1 cellular context compared by ENCODE assay signal in the genomic region with DNA sequence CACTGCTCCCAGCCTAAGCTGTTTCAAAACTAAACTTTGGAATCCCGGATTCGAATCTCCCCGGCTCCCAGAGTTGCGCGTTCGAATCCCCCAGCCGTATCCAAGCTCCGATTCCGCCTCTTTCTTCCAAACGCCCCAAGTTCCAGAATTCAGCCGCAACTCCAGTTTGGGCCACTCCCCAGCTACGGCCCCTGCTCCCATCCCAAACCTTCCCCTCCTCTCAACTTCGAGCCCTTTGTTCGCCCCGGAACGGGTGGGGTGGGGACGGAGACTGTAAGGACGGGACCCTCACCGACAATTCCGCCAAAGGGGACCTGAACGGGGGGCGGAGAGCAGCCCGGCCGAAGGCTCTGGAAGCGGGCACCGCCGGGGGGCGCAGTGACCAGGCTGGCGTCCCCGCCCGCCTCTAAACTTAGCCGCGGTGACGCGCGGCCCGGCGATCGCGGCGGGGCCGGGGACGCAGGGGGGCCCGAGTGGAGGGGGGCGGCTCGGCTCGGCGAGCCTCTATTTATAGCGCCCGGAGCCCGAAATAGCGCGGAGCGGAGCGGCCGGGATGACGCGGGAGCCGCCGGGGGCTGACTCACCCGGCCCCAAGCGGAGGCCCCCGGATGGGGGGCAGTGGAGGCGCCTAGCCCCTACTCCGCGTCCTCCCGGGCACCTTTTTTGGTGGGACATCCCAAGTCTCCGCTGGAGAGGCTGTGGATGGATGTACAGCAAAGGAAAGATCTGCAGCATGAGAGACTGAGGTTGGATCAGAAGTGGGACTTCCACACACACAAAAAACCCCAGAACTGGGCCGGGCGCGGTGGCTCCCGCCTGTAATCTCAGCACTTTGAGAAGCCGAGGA.
TF ChIP-seq lines count a peak whose summit lies in the region.

No MANE protein-coding gene starts in this region.

TF ChIP-seq in HEK293, 187 proteins besides CTCF, POLR2A, EP300 and RAD21 (continued from another document):
- TF ChIP-seq ZNF777 (tag by site-specific recombination; IDR thresholded peaks at IDR 0.05; ENCODE audit: borderline replicate concordance) (0 out of 2 replicates have a peak, but pooled peaks have one; percentile 21), ZNF596 (tag by site-specific recombination; IDR thresholded peaks at IDR 0.05) (no peak), MYNN (tag by site-specific recombination; IDR thresholded peaks at IDR 0.05; ENCODE audit: borderline replicate concordance) (no peak), ZNF280D (tag by site-specific recombination; IDR thresholded peaks at IDR 0.05) (peak; percentile 88), ZBTB8A (tag by site-specific recombination; IDR thresholded peaks at IDR 0.05) (peak; percentile 94), ZNF157 (tag by site-specific recombination; IDR thresholded peaks at IDR 0.05) (no peak), ZNF423 (tag by site-specific recombination; IDR thresholded peaks at IDR 0.05) (no peak), ZNF513 (tag by site-specific recombination; IDR thresholded peaks at IDR 0.05) (no peak), HIC1 (tag by site-specific recombination; IDR thresholded peaks at IDR 0.05) (no peak)
- TF ChIP-seq, protein P1, sequence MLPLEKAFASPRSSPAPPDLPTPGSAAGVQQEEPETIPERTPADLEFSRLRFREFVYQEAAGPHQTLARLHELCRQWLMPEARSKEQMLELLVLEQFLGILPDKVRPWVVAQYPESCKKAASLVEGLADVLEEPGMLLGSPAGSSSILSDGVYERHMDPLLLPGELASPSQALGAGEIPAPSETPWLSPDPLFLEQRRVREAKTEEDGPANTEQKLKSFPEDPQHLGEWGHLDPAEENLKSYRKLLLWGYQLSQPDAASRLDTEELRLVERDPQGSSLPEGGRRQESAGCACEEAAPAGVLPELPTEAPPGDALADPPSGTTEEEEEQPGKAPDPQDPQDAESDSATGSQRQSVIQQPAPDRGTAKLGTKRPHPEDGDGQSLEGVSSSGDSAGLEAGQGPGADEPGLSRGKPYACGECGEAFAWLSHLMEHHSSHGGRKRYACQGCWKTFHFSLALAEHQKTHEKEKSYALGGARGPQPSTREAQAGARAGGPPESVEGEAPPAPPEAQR (tag by site-specific recombination; IDR thresholded peaks at IDR 0.05), result no peak
- TF ChIP-seq, protein P2, sequence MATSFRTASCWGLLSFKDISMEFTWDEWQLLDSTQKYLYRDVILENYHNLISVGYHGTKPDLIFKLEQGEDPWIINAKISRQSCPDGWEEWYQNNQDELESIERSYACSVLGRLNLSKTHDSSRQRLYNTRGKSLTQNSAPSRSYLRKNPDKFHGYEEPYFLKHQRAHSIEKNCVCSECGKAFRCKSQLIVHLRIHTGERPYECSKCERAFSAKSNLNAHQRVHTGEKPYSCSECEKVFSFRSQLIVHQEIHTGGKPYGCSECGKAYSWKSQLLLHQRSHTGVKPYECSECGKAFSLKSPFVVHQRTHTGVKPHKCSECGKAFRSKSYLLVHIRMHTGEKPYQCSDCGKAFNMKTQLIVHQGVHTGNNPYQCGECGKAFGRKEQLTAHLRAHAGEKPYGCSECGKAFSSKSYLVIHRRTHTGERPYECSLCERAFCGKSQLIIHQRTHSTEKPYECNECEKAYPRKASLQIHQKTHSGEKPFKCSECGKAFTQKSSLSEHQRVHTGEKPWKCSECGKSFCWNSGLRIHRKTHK (tag by site-specific recombination; IDR thresholded peaks at IDR 0.05), result no peak
- TF ChIP-seq, protein P3, sequence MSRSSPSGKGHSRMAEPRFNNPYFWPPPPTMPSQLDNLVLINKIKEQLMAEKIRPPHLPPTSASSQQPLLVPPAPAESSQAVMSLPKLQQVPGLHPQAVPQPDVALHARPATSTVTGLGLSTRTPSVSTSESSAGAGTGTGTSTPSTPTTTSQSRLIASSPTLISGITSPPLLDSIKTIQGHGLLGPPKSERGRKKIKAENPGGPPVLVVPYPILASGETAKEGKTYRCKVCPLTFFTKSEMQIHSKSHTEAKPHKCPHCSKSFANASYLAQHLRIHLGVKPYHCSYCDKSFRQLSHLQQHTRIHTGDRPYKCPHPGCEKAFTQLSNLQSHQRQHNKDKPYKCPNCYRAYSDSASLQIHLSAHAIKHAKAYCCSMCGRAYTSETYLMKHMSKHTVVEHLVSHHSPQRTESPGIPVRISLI (tag by site-specific recombination; IDR thresholded peaks at IDR 0.05), result no peak
- TF ChIP-seq, protein P4, sequence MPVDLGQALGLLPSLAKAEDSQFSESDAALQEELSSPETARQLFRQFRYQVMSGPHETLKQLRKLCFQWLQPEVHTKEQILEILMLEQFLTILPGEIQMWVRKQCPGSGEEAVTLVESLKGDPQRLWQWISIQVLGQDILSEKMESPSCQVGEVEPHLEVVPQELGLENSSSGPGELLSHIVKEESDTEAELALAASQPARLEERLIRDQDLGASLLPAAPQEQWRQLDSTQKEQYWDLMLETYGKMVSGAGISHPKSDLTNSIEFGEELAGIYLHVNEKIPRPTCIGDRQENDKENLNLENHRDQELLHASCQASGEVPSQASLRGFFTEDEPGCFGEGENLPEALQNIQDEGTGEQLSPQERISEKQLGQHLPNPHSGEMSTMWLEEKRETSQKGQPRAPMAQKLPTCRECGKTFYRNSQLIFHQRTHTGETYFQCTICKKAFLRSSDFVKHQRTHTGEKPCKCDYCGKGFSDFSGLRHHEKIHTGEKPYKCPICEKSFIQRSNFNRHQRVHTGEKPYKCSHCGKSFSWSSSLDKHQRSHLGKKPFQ (tag by site-specific recombination; IDR thresholded peaks at IDR 0.05), result no peak
